Comparison of ENCODE assay signal across 14 cellular contexts in the genomic region with DNA sequence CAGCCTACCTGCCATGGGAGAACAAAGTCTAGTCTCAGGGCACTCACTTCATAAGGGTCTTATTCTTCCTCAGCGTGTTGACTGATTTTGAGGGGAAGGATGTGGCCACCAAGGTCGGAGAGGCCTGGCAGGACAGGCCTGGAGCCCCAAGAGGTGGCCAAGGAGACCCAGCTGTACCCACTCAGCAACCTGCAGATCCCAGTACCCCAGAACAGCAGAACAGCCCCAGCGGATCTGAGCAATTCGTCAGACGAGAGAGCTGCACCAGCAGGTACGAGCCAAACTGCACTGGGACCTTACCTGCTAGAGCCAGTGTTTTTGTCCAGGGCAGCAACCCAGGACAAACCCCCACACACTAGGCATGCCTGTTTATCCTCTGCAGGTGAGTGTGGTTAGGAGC. TPM values are rescaled to one million over a fixed set of nuclear protein-coding genes. Genes with fewer than 3 reads are reported as not detected.
"Had no signal": no experiment of that assay in that cellular context is flagged by ENCODE, and none has a peak within 500 bp of the region (broad histone marks: within the 10 kb centered on the region; RNA-seq: fewer than 3 reads in every experiment).

No MANE protein-coding gene starts in this region.

- H3K27me3 ChIP-seq: esophagus muscularis mucosa, ovary had no signal

- FAIRE-seq: frontal cortex, keratinocyte, urothelium cell line had no signal

- H3K4me3 ChIP-seq: ovary had no signal

- H3K9me3 ChIP-seq: breast epithelium, esophagus muscularis mucosa, heart right ventricle, left ventricle myocardium inferior, ovary had no signal

- DNase-seq: activated CD4-positive, alpha-beta T cell treated with anti-CD3 and anti-CD28 coated beads for 1 hour; activated CD8-positive, alpha-beta T cell treated with anti-CD3 and anti-CD28 coated beads for 36 hours; heart right ventricle; left ventricle myocardium inferior; stimulated activated CD4-positive, alpha-beta T cell treated with anti-CD3 and anti-CD28 coated beads, Interleukin-15, amount 100 ng/mL, for 24 hours had no signal

- H3K36me3 ChIP-seq: breast epithelium, heart right ventricle, left ventricle myocardium inferior, ovary had no signal

- H3K4me1 ChIP-seq: breast epithelium had no signal

- H3K27ac ChIP-seq: ovary had no signal

RNA-seq across cellular contexts. Expression of gene PNMA5, which starts 34.3 kb away (rescaled TPM):
- total RNA-seq: activated CD8-positive, alpha-beta T cell treated with anti-CD3 and anti-CD28 coated beads for 36 hours; activated naive CD4-positive, alpha-beta T cell treated with anti-CD3 and anti-CD28 coated beads, Interleukin-2, amount 50 U/mL, for 72 hours; breast epithelium; chondrocyte; esophagus muscularis mucosa; heart right ventricle; left ventricle myocardium inferior; neural crest cell; ovary had no signal
- polyA plus RNA-seq: heart right ventricle, keratinocyte had no signal
